ENCODE assay signal across 6 cellular contexts in the genomic region with DNA sequence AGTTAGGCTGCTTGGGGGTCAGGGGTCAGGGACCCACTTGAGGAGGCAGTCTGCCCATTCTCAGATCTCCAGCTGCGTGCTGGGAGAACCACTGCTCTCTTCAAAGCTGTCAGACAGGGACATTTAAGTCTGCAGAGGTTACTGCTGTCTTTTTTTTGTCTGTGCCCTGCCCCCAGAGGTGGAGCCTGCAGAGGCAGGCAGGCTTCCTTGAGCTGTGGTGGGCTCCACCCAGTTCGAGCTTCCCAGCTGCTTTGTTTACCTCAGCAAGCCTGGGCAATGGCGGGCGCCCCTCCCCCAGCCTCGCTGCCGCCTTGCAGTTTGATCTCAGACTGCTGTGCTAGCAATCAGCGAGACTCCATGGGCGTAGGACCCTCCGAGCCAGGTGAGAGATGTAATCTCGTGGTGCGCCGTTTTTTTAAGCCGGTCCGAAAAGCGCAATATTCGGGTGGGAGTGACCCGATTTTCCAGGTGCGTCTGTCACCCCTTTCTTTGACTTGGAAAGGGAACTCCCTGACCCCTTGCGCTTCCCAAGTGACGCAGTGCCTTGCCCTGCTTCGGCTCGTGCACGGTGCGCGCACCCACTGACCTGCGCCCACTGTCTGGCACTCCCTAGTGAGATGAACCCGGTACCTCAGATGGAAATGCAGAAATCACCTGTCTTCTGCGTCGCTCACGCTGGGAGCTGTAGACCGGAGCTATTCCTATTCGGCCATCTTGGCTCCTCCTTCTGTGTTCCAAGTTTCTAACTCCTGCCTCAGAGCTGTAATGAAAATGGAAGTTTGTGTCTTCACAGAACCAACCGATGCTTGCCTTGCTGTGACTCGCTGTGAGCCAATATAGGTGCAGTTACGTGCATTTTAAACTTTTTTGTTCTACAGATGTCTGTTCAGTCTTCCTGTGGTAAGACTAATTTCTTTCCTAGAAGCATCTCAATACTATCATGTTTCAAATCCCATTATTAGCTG.
DNase-seq lines count a peak whose midpoint lies in the region.
"Not testable (repeated sequence)": the region's sequence is repeated elsewhere in the genome, so short reads cannot be mapped to it uniquely, and the experiment has no call there.

No MANE protein-coding gene starts in this region.

- not testable (repeated sequence) for H3K27ac Mint-ChIP-seq in activated CD4-positive, alpha-beta T cell treated with anti-CD3 and anti-CD28 coated beads, Interleukin-2, amount 10 ng/mL, durations not matched to agents 7 days and 5 days

- H3K4me1 ChIP-seq in HUES6 (ENCODE audit: control insufficient read depth, insufficient read depth, low read length); iPS-20b (ENCODE audit: insufficient read depth, low read length): not testable (repeated sequence)

- not testable (repeated sequence) for H3K9me3 ChIP-seq in HUES6 (ENCODE audit: control insufficient read depth, insufficient read depth, low read depth, low read length); iPS-20b (ENCODE audit: insufficient read depth, low read depth, low read length)

- not testable (repeated sequence) for H3K27me3 Mint-ChIP-seq in activated CD4-positive, alpha-beta T cell treated with anti-CD3 and anti-CD28 coated beads, Interleukin-2, amount 10 ng/mL, durations not matched to agents 7 days and 5 days

- peak overlapping the region; percentile 8 for H3K4me3 Mint-ChIP-seq in activated CD4-positive, alpha-beta T cell treated with anti-CD3 and anti-CD28 coated beads, Interleukin-2, amount 10 ng/mL, durations not matched to agents 7 days and 5 days

- CTCF ChIA-PET in activated CD4-positive, alpha-beta T cell treated with anti-CD3 and anti-CD28 coated beads, Interleukin-2, amount 10 ng/mL, durations not matched to agents 7 days and 5 days (lab: Charles Lee), result not testable (repeated sequence)

- H3K9ac ChIP-seq in HUES6 (ENCODE audit: low read length), result peak overlapping the region; percentile 76
- H3K9ac ChIP-seq in iPS-20b (ENCODE audit: low read depth, low read length), result not testable (repeated sequence)

- 0 out of 2 replicates have a peak overlapping the region, but pooled peaks have one; percentile 62 for H3K27ac ChIP-seq in HUES6 (ENCODE audit: low read depth, low read length)
- not testable (repeated sequence) for H3K27ac ChIP-seq in iPS-20b (ENCODE audit: low read length)

- H3K36me3 ChIP-seq in HUES6 (ENCODE audit: control insufficient read depth, insufficient read depth, low read length); iPS-20b (ENCODE audit: insufficient read depth, low read depth, low read length): not testable (repeated sequence)

- H3K36me3 Mint-ChIP-seq in activated CD4-positive, alpha-beta T cell treated with anti-CD3 and anti-CD28 coated beads, Interleukin-2, amount 10 ng/mL, durations not matched to agents 7 days and 5 days (ENCODE audit: low read depth), result not testable (repeated sequence)

- POLR2A ChIA-PET in activated CD4-positive, alpha-beta T cell treated with anti-CD3 and anti-CD28 coated beads, Interleukin-2, amount 10 ng/mL, durations not matched to agents 7 days and 5 days (lab: Charles Lee), result not testable (repeated sequence)

- H3K27me3 ChIP-seq in HUES6 (ENCODE audit: control insufficient read depth, insufficient read depth, low read length); iPS-20b (ENCODE audit: insufficient read depth, low read length): not testable (repeated sequence)

- DNase-seq in ELF-1 (ENCODE audit: low read depth, low spot score), result peak; percentile 51
- DNase-seq in NCI-H82 (lab: John Stamatoyannopoulos, UW), result peak; percentile 51
- not testable (repeated sequence) for DNase-seq in activated CD4-positive, alpha-beta T cell treated with anti-CD3 and anti-CD28 coated beads, Interleukin-2, amount 10 ng/mL, durations not matched to agents 7 days and 5 days
- peak; percentile 12 for DNase-seq in dedifferentiated amniotic fluid mesenchymal stem cell (ENCODE audit: extremely low spot score)

- H3K4me1 Mint-ChIP-seq in activated CD4-positive, alpha-beta T cell treated with anti-CD3 and anti-CD28 coated beads, Interleukin-2, amount 10 ng/mL, durations not matched to agents 7 days and 5 days, result not testable (repeated sequence)

- H3K9me3 Mint-ChIP-seq in activated CD4-positive, alpha-beta T cell treated with anti-CD3 and anti-CD28 coated beads, Interleukin-2, amount 10 ng/mL, durations not matched to agents 7 days and 5 days, result not testable (repeated sequence)

- peak overlapping the region; percentile 51 for H3K4me3 ChIP-seq in HUES6 (ENCODE audit: low read depth, low read length)
- H3K4me3 ChIP-seq in iPS-20b (ENCODE audit: low read length), result 0 out of 2 replicates have a peak overlapping the region, but pooled peaks have one; percentile 2
